8 cellular contexts compared by ENCODE assay signal in genomic region chr17:19362293-19363113, GRCh38. TPM values are rescaled to one million over a fixed set of nuclear protein-coding genes. Genes with fewer than 3 reads are reported as not detected.
DNase-seq lines count a peak whose midpoint lies in the region; ATAC-seq and TF ChIP-seq lines count a peak whose summit lies in the region.

B9D1 (minus strand) TSS chr17:19362723; CDS start chr17:19362569, 154 bp downstream.

- no peaks in the 10 kb centered on the region for H3K36me3 Mint-ChIP-seq in CD4-positive, alpha-beta T cell (ENCODE audit: low read depth)
- H3K36me3 Mint-ChIP-seq in effector memory CD8-positive, alpha-beta T cell (ENCODE audit: insufficient read depth) = peaks cover 15% of the 10 kb centered on the region

- H3K27ac Mint-ChIP-seq in CD4-positive, alpha-beta T cell = peak within 1 kb of the TSS; percentile 89
- peak within 1 kb of the TSS; percentile 33 to 84 for H3K27ac Mint-ChIP-seq in effector memory CD8-positive, alpha-beta T cell

- peak; percentile 99 for TF ChIP-seq CTCF in CD4-positive, alpha-beta T cell (IDR thresholded peaks at IDR 0.05)

- H3K27me3 Mint-ChIP-seq in CD4-positive, alpha-beta T cell = peaks cover 5% of the 10 kb centered on the region
- H3K27me3 Mint-ChIP-seq in effector memory CD8-positive, alpha-beta T cell = peaks cover 13 to 33% of the 10 kb centered on the region in 2 donors

- H3K4me3 Mint-ChIP-seq in CD4-positive, alpha-beta T cell = peak within 1 kb of the TSS; percentile 95
- peak within 1 kb of the TSS; percentile 70 to 78 for H3K4me3 Mint-ChIP-seq in effector memory CD8-positive, alpha-beta T cell

- peak; percentile 93 for ATAC-seq in CD4-positive, alpha-beta T cell (ENCODE audit: poor library complexity)
- ATAC-seq in GM19397 (IDR thresholded peaks at IDR 0.05; ENCODE audit: unreplicated experiment) (peak; percentile 80), HG03571 (IDR thresholded peaks at IDR 0.05; ENCODE audit: unreplicated experiment) (peak; percentile 70)
- ATAC-seq in effector memory CD8-positive, alpha-beta T cell (replicated peaks) = peak; percentile 83

- H3K27ac ChIP-seq in CD4-positive, alpha-beta T cell (ENCODE audit: low read depth, low read length) = peak within 1 kb of the TSS; percentile 29

- POLR2A ChIA-PET in CD4-positive, alpha-beta T cell (lab: Charles Lee) = interaction anchor here (0.6 to 2.3 kb wide), 7 partner anchors 16 to 584 kb away, joined by 4 to 58 read pairs (median 5); partner anchors contain the start of genes ALDH3A2 and MAPK7

- CTCF ChIA-PET in CD4-positive, alpha-beta T cell (lab: Charles Lee) = interaction anchor here (0.6 to 3.0 kb wide), 25 partner anchors 8 to 737 kb away, joined by 3 to 62 read pairs (median 4); partner anchors contain the start of genes ALDH3A2 and MAPK7

- peaks cover 14% of the 10 kb centered on the region for H3K4me1 Mint-ChIP-seq in CD4-positive, alpha-beta T cell (ENCODE audit: low read depth)
- H3K4me1 Mint-ChIP-seq in effector memory CD8-positive, alpha-beta T cell (ENCODE audit: low read depth in 2 of 2) = peaks cover 5 to 13% of the 10 kb centered on the region in 2 donors

- DNase-seq in CD4-positive, alpha-beta T cell = peak; percentile 91 to 97 (median 94)
- DNase-seq in NCI-H82 treated with DMSO at 0.1 percent for 48 hours (lab: John Stamatoyannopoulos, UW; ENCODE audit: unreplicated experiment) = peak; percentile 76
- DNase-seq in activated CD8-positive, alpha-beta memory T cell treated with anti-CD3 and anti-CD28 coated beads for 24 hours = peak; percentile 99
- DNase-seq in effector memory CD8-positive, alpha-beta T cell = peak; percentile 90 to 93 (median 93)
- peak; percentile 94 for DNase-seq in medulla oblongata (ENCODE audit: extremely low spot score)
- peak; percentile 91 for DNase-seq in stimulated activated CD8-positive, alpha-beta memory T cell treated with anti-CD3 and anti-CD28 coated beads, Interleukin-12 subunit alpha, Interleukin-12 subunit beta, amount 100 ng/mL, for 1 hour (ENCODE audit: low read depth)

- no peaks in the 10 kb centered on the region for H3K9me3 ChIP-seq in CD4-positive, alpha-beta T cell (ENCODE audit: control insufficient read depth, low read length)

- H3K9me3 Mint-ChIP-seq in CD4-positive, alpha-beta T cell = no peaks in the 10 kb centered on the region
- no peaks in the 10 kb centered on the region for H3K9me3 Mint-ChIP-seq in effector memory CD8-positive, alpha-beta T cell

- intact Hi-C loops in CD4-positive, alpha-beta T cell (cut with DNase I, micrococcal nuclease) = loop anchor here (1.0 to 10.0 kb wide), 9 partner anchors 14 to 404 kb away; partner anchors contain the start of genes ALDH3A2 (in 1 of the 2), FAM83G (in 1 of the 2) and MAPK7 (in 1 of the 2)

- peaks cover 4% of the 10 kb centered on the region for H3K27me3 ChIP-seq in CD4-positive, alpha-beta T cell (ENCODE audit: control insufficient read depth, insufficient read depth, low read length)

RNA-seq across cellular contexts. Expression of gene B9D1, which starts in this region (rescaled TPM):
- under 1 TPM; 0.66 to 0.73 TPM for total RNA-seq in CD4-positive, alpha-beta T cell

Comparison
In these comparisons a context has a peak if more than half of its experiments do, and no peak if none do; other contexts are left out.
1. Peak in every context shown above with its lines: DNase-seq, ATAC-seq and H3K27ac ChIP-seq.
2. Peak in DNase-seq, ATAC-seq and H3K27ac ChIP-seq in CD4-positive, alpha-beta T cell; RNA of the gene not detected or under 1 TPM.